In the genomic region with DNA sequence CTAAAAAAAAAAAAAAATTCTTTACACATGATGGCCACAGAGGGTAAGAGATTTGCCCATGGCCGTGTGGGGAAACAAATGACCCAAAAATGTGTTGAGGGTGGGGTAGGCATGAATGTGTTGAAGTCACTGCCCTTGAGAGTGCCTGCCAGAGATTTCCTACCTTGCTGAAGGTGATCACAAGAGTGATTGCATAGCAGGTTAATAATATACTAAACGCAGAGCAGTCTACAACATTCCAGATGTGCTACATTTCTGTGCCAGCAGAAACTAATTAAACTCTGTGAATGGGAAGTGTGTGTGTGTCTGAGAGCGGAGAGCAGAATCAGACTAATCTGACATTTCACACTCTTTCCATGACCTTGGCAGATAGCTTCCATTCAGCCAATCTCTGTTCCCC, we compare ENCODE assay signal across 30 cellular contexts.
"Had no signal": no experiment of that assay in that cellular context is flagged by ENCODE, and none has a peak within 500 bp of the region (broad histone marks: within the 10 kb centered on the region; RNA-seq: fewer than 3 reads in every experiment).

No MANE protein-coding gene starts in this region.

- FAIRE-seq: bronchial epithelial cell, colon, endometrium, endothelial cell of umbilical vein had no signal

- H3K36me3 ChIP-seq: ascending aorta, brain microvascular endothelial cell, esophagus squamous epithelium had no signal

- H3K27me3 ChIP-seq: ascending aorta, brain microvascular endothelial cell had no signal

- H3K4me1 ChIP-seq: ascending aorta had no signal

- ATAC-seq: activated CD4-positive, alpha-beta T cell treated with anti-CD3 and anti-CD28 coated beads for 36 hours; activated CD8-positive, alpha-beta memory T cell treated with anti-CD3 and anti-CD28 coated beads, Interleukin-2, amount 10 ng/mL, durations not matched to agents 7 days and 5 days; activated CD8-positive, alpha-beta T cell treated with anti-CD3 and anti-CD28 coated beads, Interleukin-2, amount 10 ng/mL, durations not matched to agents 7 days and 5 days; activated naive CD8-positive, alpha-beta T cell treated with anti-CD3 and anti-CD28 coated beads, Interleukin-2, amount 50 U/mL, for 24 hours; effector memory CD8-positive, alpha-beta T cell; T-helper 17 cell had no signal

- DNase-seq: activated CD4-positive, alpha-beta memory T cell treated with anti-CD3 and anti-CD28 coated beads for 36 hours; activated CD4-positive, alpha-beta T cell treated with anti-CD3 and anti-CD28 coated beads for 36 hours; activated CD4-positive, alpha-beta T cell treated with anti-CD3 and anti-CD28 coated beads, Interleukin-2, amount 10 ng/mL, durations not matched to agents 24 days and 14 days; activated CD4-positive, CD25-positive, alpha-beta regulatory T cell; activated CD4-positive, CD25-positive, alpha-beta regulatory T cell treated with anti-CD3 and anti-CD28 coated beads, Interleukin-2, amount 50 U/mL, for 72 hours; activated CD8-positive, alpha-beta memory T cell treated with anti-CD3 and anti-CD28 coated beads, Interleukin-2, amount 10 ng/mL, durations not matched to agents 7 days and 5 days; activated CD8-positive, alpha-beta memory T cell treated with anti-CD3 and anti-CD28 coated beads, Interleukin-2, amount 50 U/mL, for 4 hours; activated CD8-positive, alpha-beta T cell treated with anti-CD3 and anti-CD28 coated beads, Interleukin-2, amount 10 ng/mL, durations not matched to agents 7 days and 5 days; activated effector memory CD4-positive, alpha-beta T cell treated with anti-CD3 and anti-CD28 coated beads, Interleukin-2, amount 50 U/mL, for 16 hours; activated naive CD4-positive, alpha-beta T cell treated with anti-CD3 and anti-CD28 coated beads for 36 hours; activated naive CD8-positive, alpha-beta T cell treated with anti-CD3 and anti-CD28 coated beads for 36 hours; activated naive CD8-positive, alpha-beta T cell treated with anti-CD3 and anti-CD28 coated beads, Interleukin-2, amount 50 U/mL, for 24 hours; activated T-cell treated with anti-CD3 and anti-CD28 coated beads, Interleukin-2, amount 50 U/mL, for 1 hour; activated T-cell treated with anti-CD3 and anti-CD28 coated beads, Interleukin-2, amount 50 U/mL, for 48 hours; brain microvascular endothelial cell; cortex of kidney; dermis blood vessel endothelial cell; effector CD4-positive, alpha-beta T cell; effector memory CD8-positive, alpha-beta T cell; esophagus squamous epithelium; foreskin melanocyte; T-helper 1 cell; T-helper 17 cell; T1000 had no signal

- H3K27ac ChIP-seq: ascending aorta, brain microvascular endothelial cell, epithelial cell of prostate, esophagus squamous epithelium had no signal

- H3K9me3 ChIP-seq: ascending aorta, esophagus squamous epithelium had no signal

- H3K4me3 ChIP-seq: ascending aorta, esophagus squamous epithelium had no signal
